23 cellular contexts compared by ENCODE assay signal in the genomic region with DNA sequence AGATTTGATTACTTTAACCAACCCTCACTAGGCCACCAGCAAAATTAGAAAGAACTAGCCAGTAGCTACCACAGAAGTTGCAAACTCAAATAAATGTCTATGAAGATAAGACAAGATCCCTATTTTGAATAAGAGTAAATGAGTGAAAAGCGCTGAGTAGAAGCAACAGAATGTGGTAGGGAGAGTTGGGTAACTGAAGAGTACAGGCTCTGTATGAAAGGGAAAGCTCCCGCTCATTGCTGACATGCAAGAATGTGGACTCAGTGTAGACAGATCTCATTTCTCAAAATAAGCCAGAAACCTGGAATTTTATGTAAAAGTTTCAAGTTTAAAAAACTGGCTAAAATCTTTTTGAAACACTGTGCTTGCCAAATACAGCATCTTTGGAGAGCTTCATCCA.
"Had no signal": no experiment of that assay in that cellular context is flagged by ENCODE, and none has a peak within 500 bp of the region (broad histone marks: within the 10 kb centered on the region; RNA-seq: fewer than 3 reads in every experiment).

No MANE protein-coding gene starts in this region.

- H3K4me1 Mint-ChIP-seq: central memory CD8-positive, alpha-beta T cell; natural killer cell; T-helper 17 cell had no signal

- H3K36me3 Mint-ChIP-seq: activated naive CD8-positive, alpha-beta T cell; natural killer cell had no signal

- H3K27me3 Mint-ChIP-seq: activated naive CD8-positive, alpha-beta T cell; central memory CD8-positive, alpha-beta T cell; dendritic cell treated with granulocyte-macrophage colony-stimulating factor and Interleukin-4, amounts not matched to agents 40 ng/mL and 50 ng/mL, for 4 days; effector memory CD8-positive, alpha-beta T cell; T-helper 17 cell had no signal

- H3K4me3 ChIP-seq: gastroesophageal sphincter, heart right ventricle, left lung, right atrium auricular region, skin epidermis, tibial nerve, vagina had no signal

- H3K9me3 Mint-ChIP-seq: dendritic cell treated with granulocyte-macrophage colony-stimulating factor and Interleukin-4, amounts not matched to agents 40 ng/mL and 50 ng/mL, for 4 days had no signal

- H3K4me3 Mint-ChIP-seq: activated CD8-positive, alpha-beta T cell treated with anti-CD3 and anti-CD28 coated beads, Interleukin-2, amount 10 ng/mL, durations not matched to agents 7 days and 5 days; activated naive CD8-positive, alpha-beta T cell; central memory CD8-positive, alpha-beta T cell; dendritic cell treated with granulocyte-macrophage colony-stimulating factor and Interleukin-4, amounts not matched to agents 40 ng/mL and 50 ng/mL, for 4 days; effector memory CD8-positive, alpha-beta T cell; natural killer cell; T-helper 17 cell had no signal

- ATAC-seq: activated CD8-positive, alpha-beta T cell treated with anti-CD3 and anti-CD28 coated beads, Interleukin-2, amount 10 ng/mL, durations not matched to agents 7 days and 5 days; effector memory CD8-positive, alpha-beta T cell; gastroesophageal sphincter; heart right ventricle; left lung; natural killer cell; T-helper 17 cell had no signal

- H3K4me1 ChIP-seq: gastroesophageal sphincter, left lung, right atrium auricular region, tibial nerve, vagina had no signal

- H3K36me3 ChIP-seq: brain microvascular endothelial cell, gastroesophageal sphincter, heart right ventricle, left lung, right atrium auricular region, tibial nerve, vagina had no signal

- H3K27me3 ChIP-seq: brain microvascular endothelial cell, gastroesophageal sphincter, heart right ventricle, left lung, right atrium auricular region, tibial nerve, vagina had no signal

- DNase-seq: activated CD4-positive, alpha-beta T cell treated with anti-CD3 and anti-CD28 coated beads for 48 hours; activated CD8-positive, alpha-beta memory T cell treated with anti-CD3 and anti-CD28 coated beads, Interleukin-2, amount 50 U/mL, for 4 hours; activated CD8-positive, alpha-beta T cell treated with anti-CD3 and anti-CD28 coated beads, Interleukin-2, amount 10 ng/mL, durations not matched to agents 7 days and 5 days; activated effector memory CD4-positive, alpha-beta T cell treated with anti-CD3 and anti-CD28 coated beads, Interleukin-2, amount 50 U/mL, for 16 hours; activated T-cell treated with anti-CD3 and anti-CD28 coated beads, Interleukin-2, amount 50 U/mL, for 48 hours; effector memory CD8-positive, alpha-beta T cell; heart right ventricle; islet precursor cell; left lung; natural killer cell; stimulated activated CD4-positive, alpha-beta T cell treated with anti-CD3 and anti-CD28 coated beads, Interleukin-15, amount 100 ng/mL, for 24 hours; stimulated activated CD4-positive, alpha-beta T cell treated with anti-CD3 and anti-CD28 coated beads, Interleukin-4, amount 100 ng/mL, for 24 hours; stimulated activated naive CD4-positive, alpha-beta T cell treated with Interleukin-2 at 50 U/mL for 16 hours; T-helper 17 cell had no signal

- H3K27ac ChIP-seq: brain microvascular endothelial cell, gastroesophageal sphincter, heart right ventricle, left lung, right atrium auricular region, skin epidermis, tibial nerve, vagina had no signal

- H3K9me3 ChIP-seq: gastroesophageal sphincter, heart right ventricle, left lung, right atrium auricular region, tibial nerve, vagina had no signal

- H3K27ac Mint-ChIP-seq: activated CD8-positive, alpha-beta T cell treated with anti-CD3 and anti-CD28 coated beads, Interleukin-2, amount 10 ng/mL, durations not matched to agents 7 days and 5 days; activated naive CD8-positive, alpha-beta T cell; dendritic cell treated with granulocyte-macrophage colony-stimulating factor and Interleukin-4, amounts not matched to agents 40 ng/mL and 50 ng/mL, for 4 days; effector memory CD8-positive, alpha-beta T cell; natural killer cell; T-helper 17 cell had no signal
